1 cellular context compared by ENCODE assay signal in genomic region chr12:117118838-117119591, GRCh38.
TF ChIP-seq lines count a peak whose summit lies in the region.

No MANE protein-coding gene starts in this region.

TF ChIP-seq in HepG2, 621 proteins besides CTCF, POLR2A, EP300 and RAD21 (continued from another document and continues in another):
- TF ChIP-seq ZNF275 (CRISPR knock-in tag; IDR thresholded peaks at IDR 0.05; ENCODE audit: borderline replicate concordance) (no peak), TFDP2 (CRISPR knock-in tag; IDR thresholded peaks at IDR 0.05) (no peak), KLF9 (CRISPR knock-in tag; IDR thresholded peaks at IDR 0.05; ENCODE audit: low read depth) (no peak), ZBTB39 (CRISPR knock-in tag; IDR thresholded peaks at IDR 0.05) (no peak), ZNF605 (CRISPR knock-in tag; IDR thresholded peaks at IDR 0.05) (no peak), PRDM4 (CRISPR knock-in tag; IDR thresholded peaks at IDR 0.05; ENCODE audit: borderline replicate concordance) (no peak), ZNF318 (CRISPR knock-in tag; IDR thresholded peaks at IDR 0.05) (0 out of 2 replicates have a peak, but pooled peaks have one; percentile 17), MAX (IDR thresholded peaks at IDR 0.05) (no peak), SALL1 (CRISPR knock-in tag; IDR thresholded peaks at IDR 0.05) (no peak), ZNF264 (CRISPR knock-in tag; IDR thresholded peaks at IDR 0.05) (no peak), DPF2 (CRISPR knock-in tag; IDR thresholded peaks at IDR 0.05; ENCODE audit: borderline replicate concordance, low read depth) (no peak), ZFP37 (CRISPR knock-in tag; IDR thresholded peaks at IDR 0.05; ENCODE audit: borderline replicate concordance) (no peak), ZNF224 (CRISPR knock-in tag; IDR thresholded peaks at IDR 0.05) (no peak), SAFB2 (CRISPR knock-in tag; IDR thresholded peaks at IDR 0.05; ENCODE audit: borderline replicate concordance, low read depth) (no peak), KDM3A (CRISPR knock-in tag; IDR thresholded peaks at IDR 0.05; ENCODE audit: low read depth) (no peak), IKZF1 (IDR thresholded peaks at IDR 0.05) (no peak), TEAD2 (CRISPR knock-in tag; IDR thresholded peaks at IDR 0.05) (no peak), ZNF770 (CRISPR knock-in tag; IDR thresholded peaks at IDR 0.05) (no peak), ATRX (CRISPR knock-in tag; IDR thresholded peaks at IDR 0.05; ENCODE audit: borderline replicate concordance) (no peak), ZBTB49 (CRISPR knock-in tag; IDR thresholded peaks at IDR 0.05; ENCODE audit: borderline replicate concordance) (no peak), JDP2 (CRISPR knock-in tag; IDR thresholded peaks at IDR 0.05; ENCODE audit: borderline replicate concordance) (no peak), ZNF136 (CRISPR knock-in tag; IDR thresholded peaks at IDR 0.05; ENCODE audit: low read depth) (no peak), MYPOP (CRISPR knock-in tag; IDR thresholded peaks at IDR 0.05) (no peak), HES4 (CRISPR knock-in tag; IDR thresholded peaks at IDR 0.05; ENCODE audit: borderline replicate concordance) (no peak), ZSCAN5A (CRISPR knock-in tag; IDR thresholded peaks at IDR 0.05; ENCODE audit: borderline replicate concordance) (no peak), SRY (CRISPR knock-in tag; IDR thresholded peaks at IDR 0.05) (no peak), ZNF557 (CRISPR knock-in tag; IDR thresholded peaks at IDR 0.05) (no peak), ISX (CRISPR knock-in tag; conservative IDR thresholded peaks at IDR 0.05) (no peak)
